Comparison of ENCODE assay signal across 8 cellular contexts in the genomic region with DNA sequence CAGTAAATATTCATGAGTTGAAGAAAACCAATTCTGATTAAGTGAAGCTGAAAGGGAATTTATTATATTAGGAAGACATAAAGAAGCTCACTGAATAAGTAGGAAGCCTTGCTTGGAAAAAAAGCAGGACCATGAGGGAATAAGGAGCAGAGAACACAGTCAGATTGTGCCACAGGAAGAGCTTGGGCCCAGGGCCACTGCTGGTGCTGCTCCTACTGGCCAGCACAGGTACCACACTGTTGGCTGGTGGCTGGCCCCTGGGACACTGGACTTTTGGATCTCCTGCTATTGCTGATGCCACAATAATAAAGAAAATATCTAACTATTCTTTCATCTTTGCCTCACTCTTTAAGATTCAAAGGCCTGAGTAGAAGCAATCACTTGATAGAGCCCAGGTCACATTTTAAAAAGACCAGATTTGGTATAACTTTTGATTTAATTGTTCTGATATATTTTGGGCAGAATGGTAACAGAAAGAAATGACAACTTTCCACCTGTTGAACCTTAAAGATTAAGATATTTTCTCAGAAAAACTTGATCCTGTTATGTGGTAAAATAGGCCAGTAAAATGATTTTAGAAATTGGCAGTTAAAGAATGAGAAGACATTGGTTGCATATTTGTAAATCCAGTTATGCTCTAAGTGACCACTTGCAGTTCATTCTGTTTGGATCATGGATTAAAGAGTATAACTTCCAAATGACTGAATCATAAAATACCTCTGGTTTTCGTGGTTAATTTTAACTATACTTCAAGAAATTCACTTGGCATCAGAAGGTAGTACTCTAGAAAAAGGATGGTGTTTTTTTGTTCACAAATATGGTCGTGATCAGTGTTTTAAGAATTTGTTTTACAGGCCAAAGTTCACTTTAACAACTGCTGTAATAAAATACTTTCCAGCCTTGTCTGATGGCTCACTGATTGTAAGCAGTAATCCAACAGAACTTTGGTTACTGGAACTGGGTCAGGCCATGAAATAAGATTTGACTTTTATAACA.
DNase-seq lines count a peak whose midpoint lies in the region; ATAC-seq and TF ChIP-seq lines count a peak whose summit lies in the region.

No MANE protein-coding gene starts in this region.

- H3K4me1 ChIP-seq in CD8-positive, alpha-beta T cell (ENCODE audit: insufficient read depth, low read length): no peaks in the 10 kb centered on the region
- H3K4me1 ChIP-seq in gastrocnemius medialis: peaks cover 28 to 29% of the 10 kb centered on the region in 2 donors

- no peaks in the 10 kb centered on the region for H3K4me1 Mint-ChIP-seq in CD8-positive, alpha-beta T cell (ENCODE audit: low read depth)
- H3K4me1 Mint-ChIP-seq in activated T-helper 17 cell treated with anti-CD3 and anti-CD28 coated beads, Interleukin-2, amount 50 U/mL, for 72 hours: no peaks in the 10 kb centered on the region

- intact Hi-C loops in CD8-positive, alpha-beta T cell (cut with DNase I, micrococcal nuclease): no loop called here
- intact Hi-C loops in gastrocnemius medialis (cut with DNase I; ENCODE audit: low total_unique reads): no loop called here

- in situ Hi-C loops in gastrocnemius medialis (cut with MboI; ENCODE audit: low sequenced_read_pairs in 4 of 4): no loop called here
- in situ Hi-C loops in KBM-7 (cut with MboI; ENCODE audit: low pct_unique_long_range_greater_than_20kb, low sequenced_read_pairs): no loop called here

- no peak for DNase-seq in CD8-positive, alpha-beta T cell
- peak; percentile 11 for DNase-seq in NCI-H82 treated with DMSO at 0.1 percent for 48 hours (lab: John Stamatoyannopoulos, UW; ENCODE audit: unreplicated experiment)
- DNase-seq in fibroblast of the conjunctiva (ENCODE audit: low read depth): peak; percentile 58
- no peak for DNase-seq in gastrocnemius medialis
- no peak for DNase-seq in KBM-7

- no peak overlapping the region for H3K4me3 ChIP-seq in CD8-positive, alpha-beta T cell (ENCODE audit: low read depth, low read length)
- H3K4me3 ChIP-seq in gastrocnemius medialis: no peak overlapping the region

- no peaks in the 10 kb centered on the region for H3K36me3 ChIP-seq in CD8-positive, alpha-beta T cell (ENCODE audit: insufficient read depth, low read length)
- H3K36me3 ChIP-seq in gastrocnemius medialis: no peaks in the 10 kb centered on the region

- H3K27ac ChIP-seq in CD8-positive, alpha-beta T cell (ENCODE audit: low read depth, low read length): no peak overlapping the region
- H3K27ac ChIP-seq in gastrocnemius medialis: peak overlapping the region; percentile 44 to 56 (median 50)

- peak; percentile 34 for TF ChIP-seq CTCF in CD8-positive, alpha-beta T cell (IDR thresholded peaks at IDR 0.05)
- peak in 3 of 5 experiments; percentile 20 to 48 (median 38) for TF ChIP-seq CTCF in gastrocnemius medialis (IDR thresholded peaks at IDR 0.05 in 4 of 5, conservative IDR thresholded peaks at IDR 0.05 in 1 of 5)

- no peaks in the 10 kb centered on the region for H3K27me3 ChIP-seq in CD8-positive, alpha-beta T cell (ENCODE audit: insufficient read depth, low read length)
- H3K27me3 ChIP-seq in gastrocnemius medialis: no peaks in the 10 kb centered on the region

- H3K9me3 ChIP-seq in CD8-positive, alpha-beta T cell (ENCODE audit: low read length): no peaks in the 10 kb centered on the region
- no peaks in the 10 kb centered on the region for H3K9me3 ChIP-seq in gastrocnemius medialis

- no peak for TF ChIP-seq POLR2A in gastrocnemius medialis (IDR thresholded peaks at IDR 0.05)

- no peak for ATAC-seq in CD8-positive, alpha-beta T cell
- ATAC-seq in GM21737 (IDR thresholded peaks at IDR 0.05; ENCODE audit: unreplicated experiment) (peak; percentile 68), gastrocnemius medialis (peak in 1 of 2 donors; percentile 55), GM21447 (IDR thresholded peaks at IDR 0.05; ENCODE audit: unreplicated experiment) (no peak)
- no peak for ATAC-seq in activated T-helper 17 cell treated with anti-CD3 and anti-CD28 coated beads, Interleukin-2, amount 50 U/mL, for 72 hours (replicated peaks)

- CTCF ChIA-PET in CD8-positive, alpha-beta T cell (lab: Charles Lee): no interaction called here

- H3K4me3 Mint-ChIP-seq in CD8-positive, alpha-beta T cell: no peak overlapping the region
- H3K4me3 Mint-ChIP-seq in activated T-helper 17 cell treated with anti-CD3 and anti-CD28 coated beads, Interleukin-2, amount 50 U/mL, for 72 hours: no peak overlapping the region

- no peaks in the 10 kb centered on the region for H3K9me3 Mint-ChIP-seq in CD8-positive, alpha-beta T cell
- H3K9me3 Mint-ChIP-seq in activated T-helper 17 cell treated with anti-CD3 and anti-CD28 coated beads, Interleukin-2, amount 50 U/mL, for 72 hours: no peaks in the 10 kb centered on the region

- POLR2A ChIA-PET in CD8-positive, alpha-beta T cell (lab: Charles Lee): no interaction called here

- peaks cover 47% of the 10 kb centered on the region for H3K36me3 Mint-ChIP-seq in CD8-positive, alpha-beta T cell
- H3K36me3 Mint-ChIP-seq in activated T-helper 17 cell treated with anti-CD3 and anti-CD28 coated beads, Interleukin-2, amount 50 U/mL, for 72 hours (ENCODE audit: low read depth): peaks cover 37% of the 10 kb centered on the region

- no peaks in the 10 kb centered on the region for H3K27me3 Mint-ChIP-seq in CD8-positive, alpha-beta T cell (ENCODE audit: low read depth)
- no peaks in the 10 kb centered on the region for H3K27me3 Mint-ChIP-seq in activated T-helper 17 cell treated with anti-CD3 and anti-CD28 coated beads, Interleukin-2, amount 50 U/mL, for 72 hours

- H3K27ac Mint-ChIP-seq in CD8-positive, alpha-beta T cell: no peak overlapping the region
- H3K27ac Mint-ChIP-seq in activated T-helper 17 cell treated with anti-CD3 and anti-CD28 coated beads, Interleukin-2, amount 50 U/mL, for 72 hours: no peak overlapping the region

Comparison
In these comparisons a context has a peak if more than half of its experiments do, and no peak if none do; other contexts are left out.
1. DNase-seq: peak in NCI-H82 treated with DMSO at 0.1 percent for 48 hours (single experiment) and fibroblast of the conjunctiva (single experiment); none in CD8-positive, alpha-beta T cell (0 of 7), gastrocnemius medialis (0 of 2) and KBM-7 (single experiment).